Comparison of ENCODE assay signal across 8 cellular contexts in genomic region chr1:111747282-111747734, GRCh38. TPM values are rescaled to one million over a fixed set of nuclear protein-coding genes. Genes with fewer than 3 reads are reported as not detected.
DNase-seq lines count a peak whose midpoint lies in the region; FAIRE-seq and TF ChIP-seq lines count a peak whose summit lies in the region.

No MANE protein-coding gene starts in this region.

- H3K4me3 Mint-ChIP-seq in astrocyte (ENCODE audit: unreplicated experiment) = no peak overlapping the region

- intact Hi-C loops in kidney (cut with DNase I) = no loop called here

- no peak overlapping the region for H3K27ac Mint-ChIP-seq in astrocyte (ENCODE audit: unreplicated experiment)

- peaks cover 14% of the 10 kb centered on the region for H3K4me1 Mint-ChIP-seq in astrocyte (ENCODE audit: low read depth, unreplicated experiment)

- no peaks in the 10 kb centered on the region for H3K9me2 ChIP-seq in Loucy (replicated peaks; ENCODE audit: low read depth, low read length)

- no peaks in the 10 kb centered on the region for H3F3A ChIP-seq in Loucy (ENCODE audit: low read depth)

- H3K4me1 ChIP-seq in Loucy (ENCODE audit: insufficient read depth, low read length, poor library complexity, severe bottlenecking) (no peaks in the 10 kb centered on the region), astrocyte (ENCODE audit: insufficient read depth, low read length) (peaks cover 12% of the 10 kb centered on the region), kidney (ENCODE audit: control insufficient read depth in 1 of 2, insufficient read depth in 1 of 2, low read depth in 1 of 2, low read length in 2 of 2) (no peaks in the 10 kb centered on the region)

- DNase-seq in NCI-H2081 (lab: John Stamatoyannopoulos, UW) = peak; percentile 21 to 38
- no peak for DNase-seq in NCI-H2081 treated with DMSO at 0.1 percent for 48 hours (lab: John Stamatoyannopoulos, UW)
- DNase-seq in SW 1271 (lab: John Stamatoyannopoulos, UW) = peak; percentile 13 to 64
- DNase-seq in astrocyte (ENCODE audit: low read depth) = peak; percentile 36
- no peak for DNase-seq in kidney
- peak; percentile 26 for DNase-seq in stimulated activated CD8-positive, alpha-beta memory T cell treated with anti-CD3 and anti-CD28 coated beads, Interleukin-12 subunit alpha, Interleukin-12 subunit beta, amount 100 ng/mL, for 4 hours (ENCODE audit: low read depth)
- no peak for DNase-seq in HTR-8/SVneo (ENCODE audit: insufficient read length, low spot score)

- TF ChIP-seq CTCF in Loucy (conservative IDR thresholded peaks at IDR 0.05; ENCODE audit: low read length) = peak; percentile 88
- TF ChIP-seq CTCF in astrocyte (IDR thresholded peaks at IDR 0.05; ENCODE audit: insufficient read depth, low read depth, low read length) = peak; percentile 75
- peak; percentile 73 for TF ChIP-seq CTCF in kidney (IDR thresholded peaks at IDR 0.05; ENCODE audit: borderline replicate concordance, extremely low read depth, insufficient read depth)

- H3K9me3 ChIP-seq in Loucy (ENCODE audit: insufficient read depth, low read depth, low read length) = no peaks in the 10 kb centered on the region
- no peaks in the 10 kb centered on the region for H3K9me3 ChIP-seq in astrocyte (ENCODE audit: insufficient read depth, low read depth, low read length)
- no peaks in the 10 kb centered on the region for H3K9me3 ChIP-seq in kidney (ENCODE audit: control insufficient read depth in 1 of 2, low read length in 2 of 2)

- no peak overlapping the region for H3K4me3 ChIP-seq in Loucy (ENCODE audit: low read length, poor library complexity, severe bottlenecking)
- H3K4me3 ChIP-seq in astrocyte (ENCODE audit: insufficient read depth, low read depth, low read length) = no peak overlapping the region
- no peak overlapping the region for H3K4me3 ChIP-seq in kidney (ENCODE audit: low read length in 2 of 2)

- H3K27ac ChIP-seq in astrocyte (ENCODE audit: low read depth, low read length) = no peak overlapping the region
- H3K27ac ChIP-seq in kidney (ENCODE audit: low read depth in 2 of 2, low read length in 2 of 2) = no peak overlapping the region

- FAIRE-seq in astrocyte (lab: Jason Lieb, UNC) = peak; percentile 45
- FAIRE-seq in kidney (lab: Jason Lieb, UNC) = no peak
- no peak for FAIRE-seq in HTR-8/SVneo (lab: Jason Lieb, UNC)

- H3K79me2 ChIP-seq in Loucy (ENCODE audit: insufficient read depth, low read length) (no peaks in the 10 kb centered on the region), astrocyte (ENCODE audit: insufficient read depth, low read length) (no peaks in the 10 kb centered on the region)

- H3K27me3 ChIP-seq in Loucy (ENCODE audit: insufficient read depth, low read length, poor library complexity, severe bottlenecking) = no peaks in the 10 kb centered on the region
- no peaks in the 10 kb centered on the region for H3K27me3 ChIP-seq in astrocyte (ENCODE audit: insufficient read depth, low read length)

- H3K27me3 Mint-ChIP-seq in astrocyte (ENCODE audit: low read depth, unreplicated experiment) = peaks cover 16% of the 10 kb centered on the region

- H2AFZ ChIP-seq in Loucy (ENCODE audit: low read length) (no peak overlapping the region), astrocyte (ENCODE audit: low read depth, low read length) (no peak overlapping the region)

- H4K20me1 ChIP-seq in Loucy (ENCODE audit: insufficient read depth, low read length, poor library complexity, severe bottlenecking) (no peaks in the 10 kb centered on the region), astrocyte (ENCODE audit: insufficient read depth, low read length) (no peaks in the 10 kb centered on the region)

- H3K9ac ChIP-seq in Loucy (ENCODE audit: low read depth, low read length, poor library complexity, severe bottlenecking) (no peak overlapping the region), astrocyte (ENCODE audit: low read length) (no peak overlapping the region), kidney (ENCODE audit: low read length in 2 of 2) (no peak overlapping the region)

- H3K4me2 ChIP-seq in Loucy (ENCODE audit: low read depth, low read length, poor library complexity, severe bottlenecking) (no peak overlapping the region), astrocyte (ENCODE audit: low read length) (no peak overlapping the region)

- H3K36me3 Mint-ChIP-seq in astrocyte (ENCODE audit: low read depth, unreplicated experiment) = no peaks in the 10 kb centered on the region

- H3K9me3 Mint-ChIP-seq in astrocyte (ENCODE audit: unreplicated experiment) = no peaks in the 10 kb centered on the region

- H3K36me3 ChIP-seq in Loucy (ENCODE audit: insufficient read depth, low read length) (no peaks in the 10 kb centered on the region), astrocyte (ENCODE audit: insufficient read depth, low read length) (no peaks in the 10 kb centered on the region), kidney (ENCODE audit: control insufficient read depth in 1 of 2, insufficient read depth in 2 of 2, low read length in 2 of 2) (no peaks in the 10 kb centered on the region)

RNA-seq across cellular contexts. Expression of gene INKA2, which starts 8.1 kb away (rescaled TPM):
- total RNA-seq in astrocyte (7.3 and 12.6 TPM in 2 replicates), kidney (5.6 TPM)
- polyA plus RNA-seq in kidney (ENCODE audit: insufficient read depth, low read depth, low replicate concordance) = 3.5 TPM

RNA-seq across cellular contexts. Expression of gene DDX20, which starts 8.4 kb away (rescaled TPM):
- total RNA-seq in astrocyte (13.1 and 15.4 TPM in 2 replicates), kidney (9.6 TPM)
- polyA plus RNA-seq in kidney (ENCODE audit: insufficient read depth, low read depth, low replicate concordance) = 5.5 TPM

Comparison
In these comparisons a context has a peak if more than half of its experiments do, and no peak if none do; other contexts are left out.
1. DNase-seq: peak in NCI-H2081 (2 of 2), SW 1271 (2 of 2), astrocyte (single experiment) and stimulated activated CD8-positive, alpha-beta memory T cell treated with anti-CD3 and anti-CD28 coated beads, Interleukin-12 subunit alpha, Interleukin-12 subunit beta, amount 100 ng/mL, for 4 hours (single experiment); none in NCI-H2081 treated with DMSO at 0.1 percent for 48 hours (single experiment), kidney (single experiment) and HTR-8/SVneo (single experiment).
2. Peak in every context shown above with its lines, with median percentiles within 50 percentile points of each other: CTCF ChIP-seq.